Comparison of ENCODE assay signal across 8 cellular contexts in the genomic region with DNA sequence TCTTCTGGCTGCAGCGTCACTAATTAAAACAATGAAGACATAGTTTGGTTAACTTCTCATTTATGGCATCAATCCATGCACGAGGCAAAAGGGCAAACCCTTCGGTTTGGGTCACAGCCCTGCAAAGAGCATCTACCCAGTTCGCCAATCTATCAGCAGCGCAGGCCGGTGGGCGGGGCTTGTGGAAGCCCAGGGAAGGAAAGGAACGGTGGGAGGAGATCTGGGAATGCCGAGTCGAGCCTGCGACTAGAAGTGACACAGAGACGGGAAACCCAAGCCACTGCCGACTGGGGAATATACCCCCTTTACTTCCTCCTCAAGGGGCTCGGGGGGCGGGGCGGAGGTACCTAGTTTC. TPM values are rescaled to one million over a fixed set of nuclear protein-coding genes. Genes with fewer than 3 reads are reported as not detected.
DNase-seq lines count a peak whose midpoint lies in the region; ATAC-seq, FAIRE-seq and TF ChIP-seq lines count a peak whose summit lies in the region.

No MANE protein-coding gene starts in this region.

- peaks cover 13% of the 10 kb centered on the region; the same call in 1 of the 2 replicates for H3K4me1 ChIP-seq in ES-I3 (ENCODE audit: insufficient read depth, low read length)
- peaks cover 5% of the 10 kb centered on the region for H3K4me1 ChIP-seq in RWPE2 (ENCODE audit: insufficient read depth, poor library complexity, severe bottlenecking)
- H3K4me1 ChIP-seq in right cardiac atrium (ENCODE audit: control insufficient read depth, insufficient read depth, low read length) = no peaks in the 10 kb centered on the region
- H3K4me1 ChIP-seq in aorta (ENCODE audit: control insufficient read depth in 1 of 2, insufficient read depth in 2 of 2, low read length in 2 of 2) = peaks cover 0 to 2% of the 10 kb centered on the region in 2 donors

- no peaks in the 10 kb centered on the region for H3K36me3 ChIP-seq in ES-I3 (ENCODE audit: insufficient read depth, low read length)
- no peaks in the 10 kb centered on the region for H3K36me3 ChIP-seq in RWPE2 (ENCODE audit: low read depth)
- H3K36me3 ChIP-seq in aorta (ENCODE audit: control insufficient read depth in 1 of 2, insufficient read depth in 2 of 2, low read length in 1 of 2) = no peaks in the 10 kb centered on the region

- peaks cover 24% of the 10 kb centered on the region for H3K4me1 Mint-ChIP-seq in progenitor cell of endocrine pancreas (ENCODE audit: low read depth)

- H3K9me3 ChIP-seq in ES-I3 (ENCODE audit: control insufficient read depth, insufficient read depth, low read length) = no peaks in the 10 kb centered on the region
- no peaks in the 10 kb centered on the region for H3K9me3 ChIP-seq in RWPE2 (ENCODE audit: severe bottlenecking)
- H3K9me3 ChIP-seq in right cardiac atrium (ENCODE audit: control insufficient read depth, low read length) = no peaks in the 10 kb centered on the region
- H3K9me3 ChIP-seq in aorta (ENCODE audit: control insufficient read depth, low read length) = no peaks in the 10 kb centered on the region

- H3K36me3 Mint-ChIP-seq in progenitor cell of endocrine pancreas (ENCODE audit: insufficient read depth) = no peaks in the 10 kb centered on the region

- TF ChIP-seq CTCF in LNCaP clone FGC (IDR thresholded peaks at IDR 0.05; ENCODE audit: control insufficient read depth, extremely low read depth, insufficient read depth) = no peak
- TF ChIP-seq CTCF in RWPE2 (IDR thresholded peaks at IDR 0.05; ENCODE audit: poor library complexity, severe bottlenecking) = no peak
- no peak for TF ChIP-seq CTCF in progenitor cell of endocrine pancreas (IDR thresholded peaks at IDR 0.05; ENCODE audit: unreplicated experiment)

- TF ChIP-seq POLR2A in H54 (IDR thresholded peaks at IDR 0.05; ENCODE audit: low read depth, low read length) = no peak

- DNase-seq in H54 (ENCODE audit: insufficient read length, low spot score) = peak; percentile 70
- DNase-seq in LNCaP clone FGC (ENCODE audit: low read depth) = peak; percentile 68
- peak; percentile 84 for DNase-seq in RWPE2 (ENCODE audit: low spot score)
- peak in 53 of 56 donors; percentile 27 to 85 (median 71) for DNase-seq in amygdala (lab: John Stamatoyannopoulos, UW)
- peak; percentile 92 to 97 (median 94) for DNase-seq in right cardiac atrium
- DNase-seq in progenitor cell of endocrine pancreas (ENCODE audit: low spot score, unreplicated experiment) = peak; percentile 64
- peak; percentile 90 to 96 for DNase-seq in aorta

- no peaks in the 10 kb centered on the region for H3K27me3 Mint-ChIP-seq in progenitor cell of endocrine pancreas

- H3K4me3 Mint-ChIP-seq in progenitor cell of endocrine pancreas (ENCODE audit: low read depth) = peak overlapping the region; percentile 86

- H3K4me3 ChIP-seq in LNCaP clone FGC (ENCODE audit: low read depth, low read length) (peak overlapping the region; percentile 73), RWPE2 (ENCODE audit: severe bottlenecking) (peak overlapping the region; percentile 70), right cardiac atrium (ENCODE audit: low read length) (peak overlapping the region; percentile 56), aorta (ENCODE audit: low read length in 2 of 2) (peak overlapping the region; percentile 80 to 89)

- peak overlapping the region; percentile 80 for H3K9ac ChIP-seq in ES-I3 (ENCODE audit: low read depth, low read length)

- FAIRE-seq in H54 (lab: Jason Lieb, UNC) = peak; percentile 93

- H3K27me3 ChIP-seq in RWPE2 (ENCODE audit: insufficient read depth, poor library complexity, severe bottlenecking) (no peaks in the 10 kb centered on the region), right cardiac atrium (ENCODE audit: control insufficient read depth, insufficient read depth) (no peaks in the 10 kb centered on the region), aorta (ENCODE audit: control insufficient read depth in 1 of 2, insufficient read depth in 2 of 2, low read length in 1 of 2) (no peaks in the 10 kb centered on the region)

- under 1% methylated on average over 16 of the region's 16 CpGs for WGBS in right cardiac atrium
- 0% methylated on average over 16 of the region's 16 CpGs for WGBS in aorta, 2 donors

- peak overlapping the region; percentile 41 for H3K27ac ChIP-seq in RWPE2 (ENCODE audit: poor library complexity, severe bottlenecking)
- peak overlapping the region; percentile 71 for H3K27ac ChIP-seq in right cardiac atrium (ENCODE audit: low read length)
- peak overlapping the region; percentile 65 to 91 for H3K27ac ChIP-seq in aorta (ENCODE audit: low read depth in 1 of 2, low read length in 2 of 2)

- H3K9me3 Mint-ChIP-seq in progenitor cell of endocrine pancreas (ENCODE audit: low read depth) = no peaks in the 10 kb centered on the region

- intact Hi-C loops in right cardiac atrium (cut with DNase I) (no loop called here), aorta (cut with DNase I) (loop anchor here (1.0 to 10.0 kb wide), 3 partner anchors 39 to 377 kb away; a partner anchor contains a TSS)

- ATAC-seq in RWPE2 (ENCODE audit: low read depth) (peak; percentile 86), right cardiac atrium (peak; percentile 94 to 96), aorta (ENCODE audit: low FRiP score) (peak; percentile 91)

- peak overlapping the region; percentile 97 for H3K27ac Mint-ChIP-seq in progenitor cell of endocrine pancreas

RNA-seq across cellular contexts. Expression of a gene that starts 0.5 kb away (rescaled TPM):
- 1 to 10 TPM; 4.2 to 7.3 (median 4.8) TPM for total RNA-seq in right cardiac atrium
- 2.6 TPM for polyA plus RNA-seq in right cardiac atrium
- 6.3 and 6.4 TPM in 2 replicates for total RNA-seq in progenitor cell of endocrine pancreas
- total RNA-seq in aorta = 1 to 10 TPM; 5.6 to 6.2 TPM
- polyA plus RNA-seq in aorta = 1 to 10 TPM; 2.0 to 2.2 TPM

Comparison
In these comparisons a context has a peak if more than half of its experiments do, and no peak if none do; other contexts are left out.
1. Peak in every context shown above with its lines: DNase-seq, ATAC-seq, H3K4me3 ChIP-seq and H3K27ac ChIP-seq.
2. intact Hi-C loops: an anchor here in aorta (1.0 to 10.0 kb wide); none called in right cardiac atrium.